28 cellular contexts compared by ENCODE assay signal in genomic region chr17:70183508-70183907, GRCh38. TPM values are rescaled to one million over a fixed set of nuclear protein-coding genes. Genes with fewer than 3 reads are reported as not detected.
"Had no signal": no experiment of that assay in that cellular context is flagged by ENCODE, and none has a peak within 500 bp of the region (broad histone marks: within the 10 kb centered on the region; RNA-seq: fewer than 3 reads in every experiment).

No MANE protein-coding gene starts in this region.

- H3K27me3 ChIP-seq: heart right ventricle, neural progenitor cell, neutrophil, tibial nerve, uterus had no signal

- ATAC-seq: heart right ventricle; left cardiac atrium; left lobe of liver; naive thymus-derived CD8-positive, alpha-beta T cell; right cardiac atrium; sciatic nerve; stimulated activated effector memory CD8-positive, alpha-beta T cell treated with anti-CD3 and anti-CD28 coated beads, Interleukin-12 subunit alpha, Interleukin-12 subunit beta, amount 100 ng/mL, for 72 hours; stimulated activated naive CD8-positive, alpha-beta T cell treated with anti-CD3 and anti-CD28 coated beads, Interleukin-15, amount 100 ng/mL, for 72 hours had no signal

- H3K4me1 Mint-ChIP-seq: naive thymus-derived CD8-positive, alpha-beta T cell; nephron progenitor cell; stimulated activated effector memory CD8-positive, alpha-beta T cell treated with anti-CD3 and anti-CD28 coated beads, Interleukin-12 subunit alpha, Interleukin-12 subunit beta, amount 100 ng/mL, for 72 hours; stimulated activated naive CD8-positive, alpha-beta T cell treated with anti-CD3 and anti-CD28 coated beads, Interleukin-15, amount 100 ng/mL, for 72 hours had no signal

- H3K27me3 Mint-ChIP-seq: type B pancreatic cell had no signal

- H3K4me2 ChIP-seq: hepatocyte, neural progenitor cell had no signal

- H3K27ac Mint-ChIP-seq: naive thymus-derived CD8-positive, alpha-beta T cell; nephron progenitor cell; neural progenitor cell; progenitor cell of endocrine pancreas; stimulated activated effector memory CD8-positive, alpha-beta T cell treated with anti-CD3 and anti-CD28 coated beads, Interleukin-12 subunit alpha, Interleukin-12 subunit beta, amount 100 ng/mL, for 72 hours; stimulated activated naive CD8-positive, alpha-beta T cell treated with anti-CD3 and anti-CD28 coated beads, Interleukin-15, amount 100 ng/mL, for 72 hours; type B pancreatic cell had no signal

- H3K4me3 ChIP-seq: heart right ventricle, hepatocyte, lung, neural progenitor cell, spleen, tibial nerve, uterus had no signal

- H3K4me3 Mint-ChIP-seq: naive thymus-derived CD8-positive, alpha-beta T cell; nephron progenitor cell; neural progenitor cell; stimulated activated effector memory CD8-positive, alpha-beta T cell treated with anti-CD3 and anti-CD28 coated beads, Interleukin-12 subunit alpha, Interleukin-12 subunit beta, amount 100 ng/mL, for 72 hours; stimulated activated naive CD8-positive, alpha-beta T cell treated with anti-CD3 and anti-CD28 coated beads, Interleukin-15, amount 100 ng/mL, for 72 hours; type B pancreatic cell had no signal

- H3K36me3 ChIP-seq: heart right ventricle, neural progenitor cell, tibial nerve, uterus had no signal

- H3K9ac ChIP-seq: neural progenitor cell had no signal

- H3K4me1 ChIP-seq: neural progenitor cell, spleen, tibial nerve, uterus had no signal

- H3K9me3 Mint-ChIP-seq: naive thymus-derived CD8-positive, alpha-beta T cell; nephron progenitor cell; neural progenitor cell; type B pancreatic cell had no signal

- H3K27ac ChIP-seq: heart right ventricle, hepatocyte, neural progenitor cell, spleen, tibial nerve, uterus had no signal

- H2AFZ ChIP-seq: hepatocyte, neural progenitor cell had no signal

- H3K36me3 Mint-ChIP-seq: naive thymus-derived CD8-positive, alpha-beta T cell; neural progenitor cell; stimulated activated effector memory CD8-positive, alpha-beta T cell treated with anti-CD3 and anti-CD28 coated beads, Interleukin-12 subunit alpha, Interleukin-12 subunit beta, amount 100 ng/mL, for 72 hours; type B pancreatic cell had no signal

- DNase-seq: heart right ventricle; islet precursor cell; kidney glomerular epithelial cell; left cardiac atrium; mesendoderm; naive thymus-derived CD8-positive, alpha-beta T cell; nephron progenitor cell; occipital lobe; retina; right cardiac atrium; small intestine; spleen; stimulated activated CD4-positive, alpha-beta T cell treated with anti-CD3 and anti-CD28 coated beads, Interleukin-4, amount 100 ng/mL, for 24 hours; stimulated activated naive CD4-positive, alpha-beta T cell treated with Interleukin-2 at 50 U/mL for 16 hours; stimulated activated naive CD8-positive, alpha-beta T cell treated with anti-CD3 and anti-CD28 coated beads, Interleukin-15, amount 100 ng/mL, for 72 hours; substantia nigra; uterus had no signal

- H3K79me2 ChIP-seq: hepatocyte had no signal

- H3K9me3 ChIP-seq: heart right ventricle, neutrophil, spleen, tibial nerve, uterus had no signal

RNA-seq across cellular contexts. Expression of gene KCNJ2, which starts 14.2 kb away (rescaled TPM):
- total RNA-seq: naive thymus-derived CD8-positive, alpha-beta T cell; osteocyte had no signal
